12 cellular contexts compared by ENCODE assay signal in genomic region chr1:63935553-63935952, GRCh38.
A peak's percentile ranks its signal among the peaks of the same experiment; 100 is the strongest.
DNase-seq lines count a peak whose midpoint lies in the region; ATAC-seq and TF ChIP-seq lines count a peak whose summit lies in the region.
"Had no signal": no experiment of that assay in that cellular context is flagged by ENCODE, and none has a peak within 500 bp of the region (broad histone marks: within the 10 kb centered on the region; RNA-seq: fewer than 3 reads in every experiment).

No MANE protein-coding gene starts in this region.

- in situ Hi-C loops in GM13977 (cut with MboI; ENCODE audit: low pct_unique_long_range_greater_than_20kb, low sequenced_read_pairs, unreplicated experiment) = no loop called here

- peak; percentile 30 for DNase-seq in glomerular visceral epithelial cell (ENCODE audit: extremely low spot score)
- DNase-seq in GM20000 (ENCODE audit: low spot score) = no peak
- no peak for DNase-seq in GM13977 (ENCODE audit: low spot score)
- no peak for DNase-seq in NCI-H510A (lab: John Stamatoyannopoulos, UW)
- DNase-seq: activated CD4-positive, CD25-positive, alpha-beta regulatory T cell treated with anti-CD3 and anti-CD28 coated beads, Interleukin-2, amount 50 U/mL, for 72 hours; esophagus squamous epithelium; NCI-H2171 treated with DMSO at 0.1 percent for 48 hours; nephron progenitor cell had no signal

- TF ChIP-seq CTCF in GM20000 (IDR thresholded peaks at IDR 0.05; ENCODE audit: extremely low read depth, missing control alignments) (no peak), GM13977 (IDR thresholded peaks at IDR 0.05; ENCODE audit: extremely low read depth, insufficient read depth, missing control alignments) (no peak)

- ATAC-seq in GM18870 (IDR thresholded peaks at IDR 0.05; ENCODE audit: unreplicated experiment) = peak; percentile 79
- peak; percentile 84 for ATAC-seq in GM21619 (IDR thresholded peaks at IDR 0.05; ENCODE audit: unreplicated experiment)
- peak; percentile 80 for ATAC-seq in HG03432 (IDR thresholded peaks at IDR 0.05; ENCODE audit: unreplicated experiment)
- no peak for ATAC-seq in HG02884 (IDR thresholded peaks at IDR 0.05; ENCODE audit: unreplicated experiment)
